ENCODE assay signal across 2 cellular contexts in the genomic region with DNA sequence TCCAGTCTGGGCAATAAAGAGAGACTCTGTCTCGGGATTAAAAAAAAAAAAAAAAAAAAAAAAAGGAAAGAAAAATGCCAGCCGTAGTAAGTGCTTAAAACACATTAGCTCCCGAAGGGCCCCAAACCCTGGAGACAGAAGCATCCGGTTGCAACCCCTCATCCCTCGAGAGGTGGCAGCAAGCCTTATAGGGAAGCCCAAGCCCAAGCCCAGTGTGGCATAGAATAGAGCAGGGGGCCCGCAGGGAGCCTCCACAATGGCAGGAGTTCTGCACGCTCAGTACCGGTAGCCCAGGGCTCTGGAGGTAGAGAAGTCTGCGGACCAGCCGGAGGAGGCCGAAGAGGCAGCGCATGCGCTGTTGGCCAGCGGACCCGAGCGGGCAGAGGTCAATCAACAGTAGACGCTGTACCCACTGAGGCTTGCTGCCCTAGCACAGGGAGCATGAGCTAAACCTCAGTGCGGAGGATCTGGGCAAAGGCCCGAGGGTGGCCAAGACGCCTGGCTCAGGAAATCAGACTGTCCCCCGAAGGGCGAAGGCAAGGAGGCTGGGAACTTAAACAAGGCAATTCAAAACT.
TF ChIP-seq lines count a peak whose summit lies in the region.

No MANE protein-coding gene starts in this region.

TF ChIP-seq in K562, 482 proteins besides CTCF, POLR2A, EP300 and RAD21:
- TF ChIP-seq SREBF1 (IDR thresholded peaks at IDR 0.05; ENCODE audit: borderline replicate concordance, low read depth, low read length) (no peak), POLR2G (IDR thresholded peaks at IDR 0.05; ENCODE audit: low read depth, low read length) (peak; percentile 46; the same call in 1 of the 2 replicates)

TF ChIP-seq in HepG2, 621 proteins besides CTCF, POLR2A, EP300 and RAD21:
- no peak for TF ChIP-seq FOXP4 (CRISPR knock-in tag; IDR thresholded peaks at IDR 0.05)
- TF ChIP-seq TMF1 (CRISPR knock-in tag; IDR thresholded peaks at IDR 0.05; ENCODE audit: low read depth), result no peak
- TF ChIP-seq ZNF747 (CRISPR knock-in tag; IDR thresholded peaks at IDR 0.05; ENCODE audit: borderline replicate concordance), result no peak
- TF ChIP-seq ZNF24 (IDR thresholded peaks at IDR 0.05), result no peak
- no peak for TF ChIP-seq HMG20A (CRISPR knock-in tag; IDR thresholded peaks at IDR 0.05; ENCODE audit: borderline replicate concordance)
- no peak for TF ChIP-seq ZNF678 (CRISPR knock-in tag; IDR thresholded peaks at IDR 0.05)
- no peak for TF ChIP-seq TOPORS (CRISPR knock-in tag; IDR thresholded peaks at IDR 0.05)
- no peak for TF ChIP-seq ZBTB49 (CRISPR knock-in tag; IDR thresholded peaks at IDR 0.05; ENCODE audit: borderline replicate concordance)
- TF ChIP-seq FOXK1 (CRISPR knock-in tag; IDR thresholded peaks at IDR 0.05; ENCODE audit: borderline replicate concordance, low read depth), result no peak
- TF ChIP-seq ZNF101 (CRISPR knock-in tag; IDR thresholded peaks at IDR 0.05; ENCODE audit: borderline replicate concordance, low read depth), result no peak
- TF ChIP-seq ZNF263 (CRISPR knock-in tag; IDR thresholded peaks at IDR 0.05), result no peak
